Comparison of ENCODE assay signal across 26 cellular contexts in genomic region chr5:131217791-131218190, GRCh38.
"Had no signal": no experiment of that assay in that cellular context is flagged by ENCODE, and none has a peak within 500 bp of the region (broad histone marks: within the 10 kb centered on the region; RNA-seq: fewer than 3 reads in every experiment).

No MANE protein-coding gene starts in this region.

- H3K4me3 Mint-ChIP-seq: mesothelial cell of epicardium; naive thymus-derived CD4-positive, alpha-beta T cell; natural killer cell treated with Interleukin-12 subunit alpha and Interleukin-12 subunit beta and Interleukin-15 and Interleukin-18, amount 100 ng/mL, for 72 hours; stimulated activated naive CD8-positive, alpha-beta T cell treated with anti-CD3 and anti-CD28 coated beads, Interleukin-15, amount 100 ng/mL, for 72 hours had no signal

- H3K27me3 Mint-ChIP-seq: naive thymus-derived CD4-positive, alpha-beta T cell; natural killer cell treated with Interleukin-12 subunit alpha and Interleukin-12 subunit beta and Interleukin-15 and Interleukin-18, amount 100 ng/mL, for 72 hours; stimulated activated naive CD8-positive, alpha-beta T cell treated with anti-CD3 and anti-CD28 coated beads, Interleukin-15, amount 100 ng/mL, for 72 hours had no signal

- H3K4me3 ChIP-seq: left lung, lower lobe of right lung, pancreas, prostate gland, skin epidermis, tibial nerve, upper lobe of left lung, vagina had no signal

- H3K9me3 Mint-ChIP-seq: mesothelial cell of epicardium; naive thymus-derived CD4-positive, alpha-beta T cell; natural killer cell treated with Interleukin-12 subunit alpha and Interleukin-12 subunit beta and Interleukin-15 and Interleukin-18, amount 100 ng/mL, for 72 hours; stimulated activated naive CD8-positive, alpha-beta T cell treated with anti-CD3 and anti-CD28 coated beads, Interleukin-15, amount 100 ng/mL, for 72 hours had no signal

- H3K27ac Mint-ChIP-seq: mesothelial cell of epicardium; naive thymus-derived CD4-positive, alpha-beta T cell; natural killer cell treated with Interleukin-12 subunit alpha and Interleukin-12 subunit beta and Interleukin-15 and Interleukin-18, amount 100 ng/mL, for 72 hours; stimulated activated naive CD8-positive, alpha-beta T cell treated with anti-CD3 and anti-CD28 coated beads, Interleukin-15, amount 100 ng/mL, for 72 hours had no signal

- H3K36me3 Mint-ChIP-seq: mesothelial cell of epicardium; natural killer cell treated with Interleukin-12 subunit alpha and Interleukin-12 subunit beta and Interleukin-15 and Interleukin-18, amount 100 ng/mL, for 72 hours had no signal

- H3K4me1 ChIP-seq: lower lobe of right lung, pancreas, prostate gland, tibial nerve, upper lobe of left lung, vagina had no signal

- DNase-seq: hippocampal formation; kidney glomerular epithelial cell; left colon; left lung; lower lobe of right lung; mesendoderm; naive thymus-derived CD4-positive, alpha-beta T cell; pancreas; posterior cingulate gyrus; retina; right cardiac atrium; stimulated activated CD4-positive, alpha-beta T cell treated with anti-CD3 and anti-CD28 coated beads, Interleukin-12 subunit alpha, Interleukin-12 subunit beta, amount 100 ng/mL, for 4 hours; stimulated activated CD4-positive, alpha-beta T cell treated with anti-CD3 and anti-CD28 coated beads, Interleukin-15, amount 100 ng/mL, for 24 hours; stimulated activated CD4-positive, alpha-beta T cell treated with anti-CD3 and anti-CD28 coated beads, Interleukin-2, amount 100 ng/mL, for 24 hours; stimulated activated CD4-positive, alpha-beta T cell treated with anti-CD3 and anti-CD28 coated beads, Interleukin-4, amount 100 ng/mL, for 1 hour; stimulated activated naive CD4-positive, alpha-beta T cell treated with Interleukin-2 at 50 U/mL for 16 hours; stimulated activated naive CD8-positive, alpha-beta T cell treated with anti-CD3 and anti-CD28 coated beads, Interleukin-15, amount 100 ng/mL, for 72 hours; substantia nigra; upper lobe of left lung had no signal

- H3K27me3 ChIP-seq: left lung, pancreas, tibial nerve, upper lobe of left lung, vagina had no signal

- H3K36me3 ChIP-seq: left lung, lower lobe of right lung, pancreas, prostate gland, tibial nerve, upper lobe of left lung, vagina had no signal

- H3K9me3 ChIP-seq: left lung, lower lobe of right lung, pancreas, prostate gland, tibial nerve, upper lobe of left lung, vagina had no signal

- ATAC-seq: left colon; left lung; lower lobe of right lung; naive thymus-derived CD4-positive, alpha-beta T cell; natural killer cell treated with Interleukin-12 subunit alpha and Interleukin-12 subunit beta and Interleukin-15 and Interleukin-18, amount 100 ng/mL, for 72 hours; pancreas; right cardiac atrium; sciatic nerve had no signal

- H3K27ac ChIP-seq: left lung, lower lobe of right lung, pancreas, prostate gland, skin epidermis, tibial nerve, upper lobe of left lung, vagina had no signal
